In the genomic region with DNA sequence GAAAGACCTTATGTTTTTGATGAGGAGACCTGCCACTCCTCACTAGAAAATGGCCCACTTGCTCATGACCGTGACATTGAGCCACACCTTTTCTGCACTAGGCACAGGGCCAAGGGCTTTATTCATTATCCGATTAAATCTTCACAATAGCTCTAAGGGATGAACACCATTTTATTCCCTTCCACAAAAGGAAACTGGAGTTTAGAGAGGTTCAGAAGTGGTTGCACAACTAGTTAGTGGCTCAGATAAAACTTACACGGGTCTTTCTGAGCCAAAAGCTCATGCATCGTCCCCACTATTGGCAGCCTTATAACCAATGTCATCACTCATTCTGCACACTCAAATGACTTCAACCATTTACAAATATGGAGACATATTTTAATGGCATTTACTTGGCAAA, we compare ENCODE assay signal across 20 cellular contexts. TPM values are rescaled to one million over a fixed set of nuclear protein-coding genes. Genes with fewer than 3 reads are reported as not detected.
DNase-seq lines count a peak whose midpoint lies in the region; FAIRE-seq and TF ChIP-seq lines count a peak whose summit lies in the region.
"Had no signal": no experiment of that assay in that cellular context is flagged by ENCODE, and none has a peak within 500 bp of the region (broad histone marks: within the 10 kb centered on the region; RNA-seq: fewer than 3 reads in every experiment).

No MANE protein-coding gene starts in this region.

- 89% methylated on average over 4 of the region's 4 CpGs for WGBS in hepatocyte (ENCODE audit: low lambda C conversion rate, missing lambda C conversion rate)
- 85 to 96% methylated on average over 4 of the region's 4 CpGs for WGBS in endodermal cell (ENCODE audit: insufficient coverage in 1 of 2, insufficient read length in 1 of 2), 2 experiments

- peaks cover 11% of the 10 kb centered on the region for H3K36me3 Mint-ChIP-seq in endodermal cell (ENCODE audit: low read depth)

- H3K27ac ChIP-seq in hepatocyte (no peak overlapping the region), endodermal cell (ENCODE audit: low read depth, low read length) (no peak overlapping the region)
- H3K27ac ChIP-seq: brain microvascular endothelial cell had no signal

- H4K20me1 ChIP-seq in hepatocyte (ENCODE audit: insufficient read depth, poor library complexity, severe bottlenecking) = no peaks in the 10 kb centered on the region

- no peaks in the 10 kb centered on the region for H3K9me2 ChIP-seq in hepatocyte (replicated peaks; ENCODE audit: insufficient read depth)

- no peaks in the 10 kb centered on the region for H3K27me3 Mint-ChIP-seq in endodermal cell (ENCODE audit: insufficient read depth)
- H3K27me3 Mint-ChIP-seq: progenitor cell of endocrine pancreas had no signal

- H3K4me1 Mint-ChIP-seq in endodermal cell = no peaks in the 10 kb centered on the region

- TF ChIP-seq CTCF in bronchial epithelial cell (IDR thresholded peaks at IDR 0.05; ENCODE audit: insufficient read depth, low read length, severe bottlenecking) = no peak
- no peak for TF ChIP-seq CTCF in retinal pigment epithelial cell (conservative IDR thresholded peaks at IDR 0.05; ENCODE audit: low read depth, low read length)
- no peak for TF ChIP-seq CTCF in hepatocyte (IDR thresholded peaks at IDR 0.05; ENCODE audit: poor library complexity)
- no peak for TF ChIP-seq CTCF in endodermal cell (conservative IDR thresholded peaks at IDR 0.05)

- H3K27ac Mint-ChIP-seq in endodermal cell = no peak overlapping the region
- H3K27ac Mint-ChIP-seq: activated CD8-positive, alpha-beta T cell treated with anti-CD3 and anti-CD28 coated beads, Interleukin-2, amount 10 ng/mL, durations not matched to agents 7 days and 5 days; HFFc6; progenitor cell of endocrine pancreas had no signal

- no peaks in the 10 kb centered on the region for H3K27me3 ChIP-seq in bronchial epithelial cell (ENCODE audit: control insufficient read depth, insufficient read depth, low read length)
- no peaks in the 10 kb centered on the region for H3K27me3 ChIP-seq in hepatocyte
- H3K27me3 ChIP-seq in endodermal cell (ENCODE audit: control insufficient read depth, insufficient read depth, low read length, poor library complexity, severe bottlenecking) = no peaks in the 10 kb centered on the region
- H3K27me3 ChIP-seq: brain microvascular endothelial cell had no signal

- H3K9me3 ChIP-seq in hepatocyte (ENCODE audit: low read depth) (no peaks in the 10 kb centered on the region), endodermal cell (ENCODE audit: control insufficient read depth, low read length) (peaks cover 6% of the 10 kb centered on the region)

- H3K9ac ChIP-seq in endodermal cell (ENCODE audit: extremely low read depth, low read length, poor library complexity, severe bottlenecking) = no peak overlapping the region

- H3K4me2 ChIP-seq in hepatocyte = no peak overlapping the region

- DNase-seq in DMS79 treated with DMSO at 0.1 percent for 48 hours (lab: John Stamatoyannopoulos, UW) (peak; percentile 70), NCI-H345 (lab: John Stamatoyannopoulos, UW) (peak; percentile 73), bronchial epithelial cell (ENCODE audit: low read depth) (peak; percentile 20), retinal pigment epithelial cell (ENCODE audit: low read depth) (peak; percentile 55), hepatocyte (ENCODE audit: low spot score) (no peak), endodermal cell (no peak), CD1c-positive myeloid dendritic cell (ENCODE audit: extremely low spot score) (no peak)
- DNase-seq in activated CD4-positive, alpha-beta T cell treated with anti-CD3 and anti-CD28 coated beads for 48 hours = no peak
- DNase-seq: activated CD8-positive, alpha-beta T cell treated with anti-CD3 and anti-CD28 coated beads, Interleukin-2, amount 10 ng/mL, durations not matched to agents 7 days and 5 days; activated gamma-delta T cell treated with Interleukin-2 at 50 U/mL for 16 hours; activated T-cell treated with anti-CD3 and anti-CD28 coated beads, Interleukin-2, amount 50 U/mL, for 1 hour; brain microvascular endothelial cell; HFFc6; NCI-H524 treated with DMSO at 0.1 percent for 48 hours; SHP77 treated with DMSO at 0.1 percent for 48 hours; stimulated activated CD4-positive, alpha-beta T cell treated with anti-CD3 and anti-CD28 coated beads, Interleukin-4, amount 100 ng/mL, for 24 hours; stimulated activated naive CD4-positive, alpha-beta T cell treated with Interleukin-2 at 50 U/mL for 16 hours; trophoblast cell had no signal

- H2AFZ ChIP-seq in hepatocyte = no peak overlapping the region

- H3K4me1 ChIP-seq in hepatocyte (ENCODE audit: insufficient read depth) (no peaks in the 10 kb centered on the region), endodermal cell (ENCODE audit: control insufficient read depth, insufficient read depth, low read length) (no peaks in the 10 kb centered on the region)

- H3K36me3 ChIP-seq in bronchial epithelial cell (ENCODE audit: control insufficient read depth, insufficient read depth, low read length) = no peaks in the 10 kb centered on the region
- peaks cover 9% of the 10 kb centered on the region for H3K36me3 ChIP-seq in hepatocyte (replicated peaks; ENCODE audit: insufficient read depth, low read depth)
- H3K36me3 ChIP-seq in endodermal cell (ENCODE audit: control insufficient read depth, insufficient read depth, low read length) = no peaks in the 10 kb centered on the region
- H3K36me3 ChIP-seq: brain microvascular endothelial cell had no signal

- FAIRE-seq in bronchial epithelial cell (lab: Jason Lieb, UNC) = no peak
- FAIRE-seq: endometrium had no signal

- H3K9me3 Mint-ChIP-seq in endodermal cell = peaks cover 12% of the 10 kb centered on the region

- H3K4me3 Mint-ChIP-seq in endodermal cell = no peak overlapping the region
- H3K4me3 Mint-ChIP-seq: activated CD8-positive, alpha-beta T cell treated with anti-CD3 and anti-CD28 coated beads, Interleukin-2, amount 10 ng/mL, durations not matched to agents 7 days and 5 days; HFFc6 had no signal

- peaks cover 7% of the 10 kb centered on the region for H3K79me2 ChIP-seq in hepatocyte

- H3K4me3 ChIP-seq in bronchial epithelial cell (ENCODE audit: low read depth, low read length) (no peak overlapping the region), retinal pigment epithelial cell (ENCODE audit: low read length) (no peak overlapping the region), hepatocyte (no peak overlapping the region), endodermal cell (ENCODE audit: low read length) (no peak overlapping the region)

RNA-seq across cellular contexts. Expression of gene SUSD1, which starts 39.4 kb away (rescaled TPM):
- total RNA-seq in bronchial epithelial cell (6.9 and 9.0 TPM in 2 replicates), hepatocyte (30.5 and 41.4 TPM in 2 replicates), endodermal cell (10 to 100 TPM in 1 of 2 donors, 1 to 10 TPM in 1; 7.7 to 10.4 TPM)
- polyA plus RNA-seq in hepatocyte = 18.5 and 25.0 TPM in 2 replicates
- 3.6 TPM for polyA plus RNA-seq in endodermal cell (2013, experiment 1 of 2)
- 3.1 TPM for polyA plus RNA-seq in endodermal cell (2013, experiment 2 of 2)

Comparison
In these comparisons a context has a peak if more than half of its experiments do, and no peak if none do; other contexts are left out.
1. DNase-seq: peak in DMS79 treated with DMSO at 0.1 percent for 48 hours (single experiment), NCI-H345 (single experiment), bronchial epithelial cell (single experiment) and retinal pigment epithelial cell (single experiment); none in hepatocyte (single experiment), endodermal cell (single experiment), CD1c-positive myeloid dendritic cell (single experiment) and activated CD4-positive, alpha-beta T cell treated with anti-CD3 and anti-CD28 coated beads for 48 hours (single experiment).